In the genomic region with DNA sequence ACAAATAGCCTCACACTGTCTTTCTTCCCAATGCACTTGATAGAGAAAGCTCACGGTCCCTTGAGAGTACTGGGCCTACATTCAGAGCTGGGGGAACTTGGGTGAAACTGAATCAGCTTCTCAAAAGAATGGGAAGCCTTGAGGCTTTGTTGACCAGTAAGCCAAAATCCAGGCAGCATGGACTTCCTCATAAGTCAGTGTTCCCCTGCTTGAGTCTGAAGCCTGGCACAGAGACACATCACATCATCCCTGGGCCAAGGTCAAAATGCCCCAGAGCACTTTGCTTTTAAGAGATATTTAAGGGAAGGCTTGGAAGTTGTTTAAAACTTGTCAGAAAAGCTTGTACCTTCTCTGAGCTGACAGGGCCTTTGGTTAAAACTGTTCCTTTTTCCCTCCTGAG, we compare ENCODE assay signal across 21 cellular contexts.
"Had no signal": no experiment of that assay in that cellular context is flagged by ENCODE, and none has a peak within 500 bp of the region (broad histone marks: within the 10 kb centered on the region; RNA-seq: fewer than 3 reads in every experiment).

No MANE protein-coding gene starts in this region.

- H3K36me3 Mint-ChIP-seq: naive B cell; stimulated activated memory B cell treated with anti-CD40 and anti-IgM and Interleukin-4, amounts not matched to agents 10 μg/mL and 1 μg/mL and 100 μg/mL, for 72 hours had no signal

- ATAC-seq: heart left ventricle; left colon; left ventricle myocardium superior; stimulated activated memory B cell treated with anti-CD40 and anti-IgM and Interleukin-4, amounts not matched to agents 10 μg/mL and 1 μg/mL and 100 μg/mL, for 72 hours had no signal

- H3K9me3 Mint-ChIP-seq: endodermal cell, nephron progenitor cell had no signal

- H3K9me3 ChIP-seq: heart left ventricle, neutrophil, prostate gland, right lobe of liver, testis, tibial nerve had no signal

- H3K27me3 Mint-ChIP-seq: naive B cell; stimulated activated memory B cell treated with anti-CD40 and anti-IgM and Interleukin-4, amounts not matched to agents 10 μg/mL and 1 μg/mL and 100 μg/mL, for 72 hours; stimulated activated naive CD8-positive, alpha-beta T cell treated with anti-CD3 and anti-CD28 coated beads, Interleukin-15, Interleukin-2, amounts not matched to agents 100 ng/mL and 50 ng/mL, for 24 hours had no signal

- H3K4me3 Mint-ChIP-seq: endodermal cell; naive B cell; nephron progenitor cell; stimulated activated memory B cell treated with anti-CD40 and anti-IgM and Interleukin-4, amounts not matched to agents 10 μg/mL and 1 μg/mL and 100 μg/mL, for 72 hours; stimulated activated naive CD8-positive, alpha-beta T cell treated with anti-CD3 and anti-CD28 coated beads, Interleukin-15, Interleukin-2, amounts not matched to agents 100 ng/mL and 50 ng/mL, for 24 hours had no signal

- H3K36me3 ChIP-seq: heart left ventricle, neutrophil, prostate gland, right lobe of liver, tibial nerve had no signal

- H3K4me1 Mint-ChIP-seq: naive B cell; stimulated activated memory B cell treated with anti-CD40 and anti-IgM and Interleukin-4, amounts not matched to agents 10 μg/mL and 1 μg/mL and 100 μg/mL, for 72 hours had no signal

- H3K4me1 ChIP-seq: heart left ventricle, prostate gland, testis, tibial nerve had no signal

- DNase-seq: effector CD4-positive, alpha-beta T cell; endodermal cell; heart left ventricle; hippocampal formation; left colon; left ventricle myocardium superior; mesendoderm; naive B cell; nephron progenitor cell; right lobe of liver; stimulated activated CD4-positive, alpha-beta T cell treated with anti-CD3 and anti-CD28 coated beads, Interleukin-15, amount 100 ng/mL, for 24 hours; stimulated activated CD4-positive, alpha-beta T cell treated with anti-CD3 and anti-CD28 coated beads, Interleukin-1b, Interleukin-23, amount 100 ng/mL, for 48 hours; stimulated activated CD4-positive, alpha-beta T cell treated with anti-CD3 and anti-CD28 coated beads, Interleukin-4, amount 100 ng/mL, for 24 hours; testis had no signal

- H3K4me3 ChIP-seq: coronary artery, heart left ventricle, lung, prostate gland, right lobe of liver, testis, tibial nerve had no signal

- H3K27me3 ChIP-seq: neutrophil, right lobe of liver, testis, tibial nerve had no signal

- H3K27ac Mint-ChIP-seq: endodermal cell; naive B cell; nephron progenitor cell; stimulated activated memory B cell treated with anti-CD40 and anti-IgM and Interleukin-4, amounts not matched to agents 10 μg/mL and 1 μg/mL and 100 μg/mL, for 72 hours; stimulated activated naive CD8-positive, alpha-beta T cell treated with anti-CD3 and anti-CD28 coated beads, Interleukin-15, Interleukin-2, amounts not matched to agents 100 ng/mL and 50 ng/mL, for 24 hours had no signal

- H3K27ac ChIP-seq: coronary artery, heart left ventricle, neutrophil, prostate gland, right lobe of liver, testis, tibial nerve had no signal
